In genomic region chr9:71233646-71234045, GRCh38 we compare ENCODE assay signal across 21 cellular contexts.
DNase-seq lines count a peak whose midpoint lies in the region; ATAC-seq and TF ChIP-seq lines count a peak whose summit lies in the region.
"Had no signal": no experiment of that assay in that cellular context is flagged by ENCODE, and none has a peak within 500 bp of the region (broad histone marks: within the 10 kb centered on the region; RNA-seq: fewer than 3 reads in every experiment).

No MANE protein-coding gene starts in this region.

- H3K27ac ChIP-seq in VCaP (peak overlapping the region; percentile 79), left ventricle myocardium inferior (replicated peaks) (no peak overlapping the region), right atrium auricular region (no peak overlapping the region)
- H3K27ac ChIP-seq: BLaER1 had no signal

- intact Hi-C loops in left ventricle myocardium inferior (cut with micrococcal nuclease), result no loop called here

- DNase-seq in cerebellum (ENCODE audit: low spot score) (peak; percentile 19), retina (peak; percentile 31), left ventricle myocardium inferior (no peak), right atrium auricular region (ENCODE audit: low spot score) (no peak)
- DNase-seq: 8988T; ACHN; BE2C; CD4-positive, alpha-beta memory T cell; CD4-positive, CD25-positive, alpha-beta regulatory T cell; CD8-positive, alpha-beta memory T cell; COR-L47; DMS 273 treated with DMSO at 0.1 percent for 48 hours; DMS153; DMS53; DMS79; DND-41; EL; GF-D8 had no signal

- no peaks in the 10 kb centered on the region for H3K4me1 ChIP-seq in left ventricle myocardium inferior
- no peaks in the 10 kb centered on the region for H3K4me1 ChIP-seq in right atrium auricular region
- H3K4me1 ChIP-seq: BE2C, BLaER1 had no signal

- ATAC-seq in GM19023 (IDR thresholded peaks at IDR 0.05; ENCODE audit: unreplicated experiment), result no peak

- H3K36me3 ChIP-seq in left ventricle myocardium inferior, result no peaks in the 10 kb centered on the region
- no peaks in the 10 kb centered on the region for H3K36me3 ChIP-seq in right atrium auricular region
- H3K36me3 ChIP-seq: BE2C, BLaER1 had no signal

- H3K9me3 ChIP-seq in left ventricle myocardium inferior (replicated peaks) (no peaks in the 10 kb centered on the region), right atrium auricular region (no peaks in the 10 kb centered on the region)
- H3K9me3 ChIP-seq: BE2C, BLaER1 had no signal

- H3K27me3 ChIP-seq in left ventricle myocardium inferior (ENCODE audit: low read depth) (no peaks in the 10 kb centered on the region), right atrium auricular region (no peaks in the 10 kb centered on the region)
- H3K27me3 ChIP-seq: BE2C, BLaER1 had no signal

- TF ChIP-seq CTCF in VCaP (conservative IDR thresholded peaks at IDR 0.05), result no peak
- no peak for TF ChIP-seq CTCF in left ventricle myocardium inferior (IDR thresholded peaks at IDR 0.05; ENCODE audit: borderline replicate concordance)
- TF ChIP-seq CTCF in right atrium auricular region (IDR thresholded peaks at IDR 0.05), result no peak

- H3K4me3 ChIP-seq in left ventricle myocardium inferior (no peak overlapping the region), right atrium auricular region (no peak overlapping the region)
- H3K4me3 ChIP-seq: BLaER1 had no signal

Comparison
In these comparisons a context has a peak if more than half of its experiments do, and no peak if none do; other contexts are left out.
1. DNase-seq: peak in cerebellum (single experiment) and retina (single experiment); none in left ventricle myocardium inferior (single experiment) and right atrium auricular region (single experiment).